In the genomic region with DNA sequence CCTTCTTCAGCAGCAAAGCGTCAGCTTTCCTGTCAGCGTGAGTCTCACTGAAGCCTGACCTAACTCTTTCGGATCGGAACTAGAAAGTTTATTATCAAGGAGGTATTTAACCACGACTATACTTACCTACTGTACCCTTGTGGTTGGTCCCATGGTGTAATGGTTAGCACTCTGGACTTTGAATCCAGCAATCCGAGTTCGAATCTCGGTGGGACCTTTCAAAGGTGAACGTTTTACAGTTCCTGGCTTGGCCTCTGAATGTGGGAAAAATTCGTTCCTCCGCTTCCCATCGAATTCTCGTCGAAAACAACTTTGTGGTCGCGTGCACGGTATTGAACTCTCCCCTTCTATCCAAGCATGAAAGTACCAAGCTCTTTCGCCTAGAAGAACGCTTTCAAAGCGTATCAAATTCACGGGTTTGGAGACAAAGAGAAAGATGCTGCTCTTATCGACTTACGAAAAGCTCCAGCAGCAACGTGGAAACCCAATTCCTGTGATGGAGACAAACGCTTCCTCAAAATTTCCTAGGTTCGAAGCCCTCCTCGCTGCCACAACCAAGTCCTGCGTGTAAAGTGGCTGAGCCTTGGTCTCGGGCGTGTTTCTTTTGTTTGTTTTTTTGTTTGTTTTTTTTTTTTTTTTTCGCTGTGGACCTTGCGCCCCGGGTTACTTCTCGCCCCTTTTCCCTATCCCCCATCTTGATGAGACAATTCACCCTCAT, we compare ENCODE assay signal across 9 cellular contexts.
DNase-seq lines count a peak whose midpoint lies in the region; ATAC-seq and TF ChIP-seq lines count a peak whose summit lies in the region.
"Had no signal": no experiment of that assay in that cellular context is flagged by ENCODE, and none has a peak within 500 bp of the region (broad histone marks: within the 10 kb centered on the region; RNA-seq: fewer than 3 reads in every experiment).

No MANE protein-coding gene starts in this region.

- BruUV-seq in HCT116 (replicated peaks; lab: Mats Ljungman, UMichigan), result TSS peak; percentile 100

- peak overlapping the region; percentile 79 for H3K27ac Mint-ChIP-seq in activated naive CD4-positive, alpha-beta T cell treated with anti-CD3 and anti-CD28 coated beads, Interleukin-2, amount 10 ng/mL, durations not matched to agents 7 days and 5 days
- H3K27ac Mint-ChIP-seq: dendritic cell treated with granulocyte-macrophage colony-stimulating factor and Interleukin-4, amounts not matched to agents 40 ng/mL and 50 ng/mL, for 4 days had no signal

- no peaks in the 10 kb centered on the region for H3K9me3 ChIP-seq in HCT116 (ENCODE audit: control insufficient read depth in 1 of 2, insufficient read depth in 1 of 2, low read depth in 1 of 2, low read length in 2 of 2)
- H3K9me3 ChIP-seq in hepatocyte (ENCODE audit: low read depth), result no peaks in the 10 kb centered on the region
- no peaks in the 10 kb centered on the region for H3K9me3 ChIP-seq in gastrocnemius medialis

- H3K4me1 Mint-ChIP-seq in activated naive CD4-positive, alpha-beta T cell treated with anti-CD3 and anti-CD28 coated beads, Interleukin-2, amount 10 ng/mL, durations not matched to agents 7 days and 5 days, result peaks cover 35% of the 10 kb centered on the region

- intact Hi-C loops in HCT116 (cut with micrococcal nuclease), result no loop called here
- intact Hi-C loops in gastrocnemius medialis (cut with DNase I; ENCODE audit: low total_unique reads), result no loop called here

- DNase-seq in G401 (ENCODE audit: low spot score) (peak; percentile 93), HCT116 (ENCODE audit: low read depth, low spot score) (peak; percentile 96), NCI-H2227 treated with DMSO at 0.1 percent for 48 hours (lab: John Stamatoyannopoulos, UW) (peak; percentile 54), hepatocyte (ENCODE audit: low spot score) (peak; percentile 91), gastrocnemius medialis (no peak)
- peak; percentile 37 for DNase-seq in activated naive CD4-positive, alpha-beta T cell treated with anti-CD3 and anti-CD28 coated beads, Interleukin-2, amount 10 ng/mL, durations not matched to agents 7 days and 5 days
- peak; percentile 15 for DNase-seq in stimulated activated CD4-positive, alpha-beta T cell treated with anti-CD3 and anti-CD28 coated beads, Interleukin-2, amount 100 ng/mL, for 4 hours (ENCODE audit: low read depth)

- TF ChIP-seq RAD21 in HCT116 (IDR thresholded peaks at IDR 0.05; ENCODE audit: low read depth), result peak; percentile 29; the same call in 1 of the 2 replicates

- peak overlapping the region; percentile 29 for H3K4me3 Mint-ChIP-seq in activated naive CD4-positive, alpha-beta T cell treated with anti-CD3 and anti-CD28 coated beads, Interleukin-2, amount 10 ng/mL, durations not matched to agents 7 days and 5 days
- H3K4me3 Mint-ChIP-seq: dendritic cell treated with granulocyte-macrophage colony-stimulating factor and Interleukin-4, amounts not matched to agents 40 ng/mL and 50 ng/mL, for 4 days had no signal

- H3K4me2 ChIP-seq in HCT116 (ENCODE audit: low read length) (peak overlapping the region; percentile 47), hepatocyte (peak overlapping the region; percentile 82)

- H3K79me2 ChIP-seq in HCT116 (ENCODE audit: insufficient read depth, low read length) (no peaks in the 10 kb centered on the region), hepatocyte (peaks cover 16% of the 10 kb centered on the region)

- 0 out of 2 replicates have a peak overlapping the region, but pooled peaks have one; percentile 4 for H3K9ac ChIP-seq in HCT116 (ENCODE audit: low read length)

- RAD21 ChIA-PET in HCT116 (lab: Charles Lee; ENCODE audit: low non-redundant PET in 1 of 2, low total read pairs in 2 of 2, uncharacterized antibody in 2 of 2, unreplicated experiment in 2 of 2), result interaction anchor here in 1 of 2 experiments (0.7 kb wide), 2 partner anchors 84 to 96 kb away, joined by 3 read pairs; no protein-coding TSS in a partner anchor

- peak overlapping the region; percentile 79 for H2AFZ ChIP-seq in HCT116 (ENCODE audit: low read depth, low read length, poor library complexity, severe bottlenecking)
- peak overlapping the region; percentile 41 for H2AFZ ChIP-seq in hepatocyte

- H3K36me3 Mint-ChIP-seq in activated naive CD4-positive, alpha-beta T cell treated with anti-CD3 and anti-CD28 coated beads, Interleukin-2, amount 10 ng/mL, durations not matched to agents 7 days and 5 days, result peaks cover 13% of the 10 kb centered on the region

- H3K27ac ChIP-seq in HCT116 (ENCODE audit: low read depth, low read length) (peak overlapping the region; percentile 30), hepatocyte (peak overlapping the region; percentile 35), gastrocnemius medialis (no peak overlapping the region)

- peak; percentile 92 for ATAC-seq in HCT116
- no peak for ATAC-seq in gastrocnemius medialis
- no peak for ATAC-seq in GM21367 (IDR thresholded peaks at IDR 0.05; ENCODE audit: unreplicated experiment)

- H3K4me3 ChIP-seq in HCT116 (replicated peaks in 1 of 2; ENCODE audit: low read depth in 1 of 2, low read length in 2 of 2), result peak overlapping the region; percentile 8 to 10; a peak in 2 of 4 replicates
- H3K4me3 ChIP-seq in hepatocyte, result peak overlapping the region; percentile 5
- no peak overlapping the region for H3K4me3 ChIP-seq in gastrocnemius medialis

- H3K36me3 ChIP-seq in HCT116 (ENCODE audit: control insufficient read depth in 1 of 2, insufficient read depth in 2 of 2, low read length in 2 of 2) (no peaks in the 10 kb centered on the region), hepatocyte (replicated peaks; ENCODE audit: insufficient read depth, low read depth) (no peaks in the 10 kb centered on the region), gastrocnemius medialis (no peaks in the 10 kb centered on the region)

- H3K9me2 ChIP-seq in HCT116 (ENCODE audit: insufficient read depth) (no peaks in the 10 kb centered on the region), hepatocyte (replicated peaks; ENCODE audit: insufficient read depth) (no peaks in the 10 kb centered on the region)

- CTCF ChIA-PET in HCT116 (lab: Charles Lee), result interaction anchor here (0.9 to 2.9 kb wide), 5 partner anchors 8 to 233 kb away, joined by 4 to 8 read pairs (median 5); no protein-coding TSS in a partner anchor
- CTCF ChIA-PET in activated naive CD4-positive, alpha-beta T cell treated with anti-CD3 and anti-CD28 coated beads, Interleukin-2, amount 10 ng/mL, durations not matched to agents 7 days and 5 days (lab: Charles Lee), result interaction anchor here (0.6 kb wide), 1 partner anchor 49 kb away, joined by 4 read pairs; no protein-coding TSS in a partner anchor

- H3K27me3 Mint-ChIP-seq in activated naive CD4-positive, alpha-beta T cell treated with anti-CD3 and anti-CD28 coated beads, Interleukin-2, amount 10 ng/mL, durations not matched to agents 7 days and 5 days, result peaks cover 70% of the 10 kb centered on the region

- H3K9me3 Mint-ChIP-seq in activated naive CD4-positive, alpha-beta T cell treated with anti-CD3 and anti-CD28 coated beads, Interleukin-2, amount 10 ng/mL, durations not matched to agents 7 days and 5 days, result peaks cover 2% of the 10 kb centered on the region
- H3K9me3 Mint-ChIP-seq: dendritic cell treated with granulocyte-macrophage colony-stimulating factor and Interleukin-4, amounts not matched to agents 40 ng/mL and 50 ng/mL, for 4 days had no signal

- peaks cover 5 to 16% of the 10 kb centered on the region in 2 experiments; a peak in 3 of 4 replicates for H3K4me1 ChIP-seq in HCT116 (ENCODE audit: control insufficient read depth in 1 of 2, insufficient read depth in 2 of 2, low read length in 2 of 2)
- H3K4me1 ChIP-seq in hepatocyte (ENCODE audit: insufficient read depth), result peaks cover 21% of the 10 kb centered on the region
- H3K4me1 ChIP-seq in gastrocnemius medialis, result no peaks in the 10 kb centered on the region

- in situ Hi-C loops in G401 (cut with HindIII; ENCODE audit: low sequenced_read_pairs) (no loop called here), gastrocnemius medialis (cut with MboI; ENCODE audit: low sequenced_read_pairs in 4 of 4) (no loop called here)

- H4K20me1 ChIP-seq in HCT116 (ENCODE audit: insufficient read depth) (no peaks in the 10 kb centered on the region), hepatocyte (ENCODE audit: insufficient read depth, poor library complexity, severe bottlenecking) (no peaks in the 10 kb centered on the region)

- 9% methylated on average over 34 of the region's 34 CpGs for WGBS in hepatocyte (ENCODE audit: low lambda C conversion rate, missing lambda C conversion rate)

- POLR2A ChIA-PET in HCT116 (lab: Charles Lee), result no interaction called here

- H3K27me3 ChIP-seq in HCT116 (ENCODE audit: insufficient read depth, low read length) (no peaks in the 10 kb centered on the region), hepatocyte (no peaks in the 10 kb centered on the region), gastrocnemius medialis (peaks cover 36 to 50% (median 46%) of the 10 kb centered on the region in 3 donors)

- TF ChIP-seq POLR2A in HCT116 (IDR thresholded peaks at IDR 0.05; ENCODE audit: borderline replicate concordance, extremely low read depth, insufficient read depth, insufficient read length) (no peak), gastrocnemius medialis (IDR thresholded peaks at IDR 0.05) (no peak)

- TF ChIP-seq CTCF in HCT116 (IDR thresholded peaks at IDR 0.05 in 2 of 3, conservative IDR thresholded peaks at IDR 0.05 in 1 of 3; ENCODE audit: borderline replicate concordance in 1 of 3, insufficient read depth in 1 of 3, low read depth in 2 of 3, low read length in 2 of 3) (no peak), hepatocyte (IDR thresholded peaks at IDR 0.05; ENCODE audit: poor library complexity) (no peak), gastrocnemius medialis (IDR thresholded peaks at IDR 0.05 in 4 of 5, conservative IDR thresholded peaks at IDR 0.05 in 1 of 5) (no peak)

TF ChIP-seq in HCT116, 20 proteins besides CTCF, POLR2A, EP300 and RAD21 (continues in another document):
- TF ChIP-seq SIN3A (IDR thresholded peaks at IDR 0.05; ENCODE audit: low read depth), result peak; percentile 73
- TF ChIP-seq, protein P1, sequence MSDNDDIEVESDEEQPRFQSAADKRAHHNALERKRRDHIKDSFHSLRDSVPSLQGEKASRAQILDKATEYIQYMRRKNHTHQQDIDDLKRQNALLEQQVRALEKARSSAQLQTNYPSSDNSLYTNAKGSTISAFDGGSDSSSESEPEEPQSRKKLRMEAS (IDR thresholded peaks at IDR 0.05), result peak; percentile 82
- 0 out of 2 replicates have a peak, but pooled peaks have one; percentile 24 for TF ChIP-seq SRF (IDR thresholded peaks at IDR 0.05; ENCODE audit: low read depth)
- peak; percentile 66 for TF ChIP-seq TCF7L2 (IDR thresholded peaks at IDR 0.05; ENCODE audit: borderline replicate concordance, extremely low read depth, insufficient read depth, insufficient read length)

Comparison
In these comparisons a context has a peak if more than half of its experiments do, and no peak if none do; other contexts are left out.
1. DNase-seq: peak in G401 (single experiment), HCT116 (single experiment), NCI-H2227 treated with DMSO at 0.1 percent for 48 hours (single experiment), activated naive CD4-positive, alpha-beta T cell treated with anti-CD3 and anti-CD28 coated beads, Interleukin-2, amount 10 ng/mL, durations not matched to agents 7 days and 5 days (single experiment), hepatocyte (single experiment) and stimulated activated CD4-positive, alpha-beta T cell treated with anti-CD3 and anti-CD28 coated beads, Interleukin-2, amount 100 ng/mL, for 4 hours (single experiment); none in gastrocnemius medialis (0 of 2).
2. H3K27ac ChIP-seq: peak in HCT116 (single experiment) and hepatocyte (single experiment); none in gastrocnemius medialis (0 of 4).
3. H3K4me3 ChIP-seq: peak in HCT116 (2 of 2) and hepatocyte (single experiment); none in gastrocnemius medialis (0 of 4).